In the genomic region with DNA sequence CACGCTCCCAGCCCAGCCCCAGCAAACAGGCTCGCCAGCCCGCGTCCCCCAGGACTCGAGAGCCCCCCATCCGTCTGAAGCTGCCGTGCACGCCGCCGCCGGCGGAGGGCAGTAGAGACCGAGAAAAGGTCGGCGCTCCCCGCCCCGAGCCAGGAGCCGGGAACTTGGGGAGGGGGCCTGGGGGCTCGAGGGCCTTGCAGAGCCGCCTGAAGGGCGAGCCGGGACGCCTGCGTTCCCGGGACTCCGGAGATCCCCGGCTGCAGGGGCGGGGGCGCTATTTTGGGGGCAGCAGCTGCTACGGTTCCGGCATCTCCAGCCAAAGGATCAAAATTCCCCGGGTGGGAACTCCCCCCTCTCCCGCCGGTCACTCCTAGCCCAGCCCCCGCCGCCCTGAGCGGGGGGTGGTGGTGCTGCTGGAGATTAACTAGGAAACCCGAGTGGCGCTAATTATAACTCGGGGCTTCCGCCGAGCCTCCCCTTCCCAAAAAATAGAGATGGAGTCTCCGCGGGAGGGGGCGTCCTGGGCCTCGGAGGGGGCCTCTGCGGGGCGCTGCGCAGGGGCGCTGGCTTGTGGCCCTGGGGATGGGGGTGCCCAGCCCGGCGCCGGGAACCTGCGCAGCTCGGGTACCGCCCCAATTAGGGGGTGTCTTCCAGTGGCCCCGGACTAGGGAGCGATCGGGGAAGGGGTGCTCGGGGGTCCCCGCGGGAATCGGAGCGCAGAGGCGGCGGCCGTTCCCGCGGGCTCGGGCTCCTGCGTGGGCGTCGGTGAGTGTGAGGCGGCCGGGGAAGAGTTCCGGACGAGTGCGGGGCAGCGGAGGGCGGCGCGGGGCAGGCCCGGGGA, we compare ENCODE assay signal across 8 cellular contexts. TPM values are rescaled to one million over a fixed set of nuclear protein-coding genes. Genes with fewer than 3 reads are reported as not detected.
DNase-seq lines count a peak whose midpoint lies in the region; ATAC-seq and TF ChIP-seq lines count a peak whose summit lies in the region.

No MANE protein-coding gene starts in this region.

- no peaks in the 10 kb centered on the region for H3K79me2 ChIP-seq in MM.1S (ENCODE audit: low read length)
- no peaks in the 10 kb centered on the region for H3K79me2 ChIP-seq in osteoblast (ENCODE audit: insufficient read depth, low read length)

- ATAC-seq in activated T-cell treated with anti-CD3 and anti-CD28 coated beads, Interleukin-2, amount 50 U/mL, for 72 hours (replicated peaks in 1 of 2), result peak; percentile 26 to 27
- ATAC-seq in HG02938 (IDR thresholded peaks at IDR 0.05; ENCODE audit: unreplicated experiment) (no peak), HG03095 (IDR thresholded peaks at IDR 0.05; ENCODE audit: unreplicated experiment) (no peak)

- peak overlapping the region; percentile 52 to 62 for H3K4me3 Mint-ChIP-seq in activated T-cell treated with anti-CD3 and anti-CD28 coated beads, Interleukin-2, amount 50 U/mL, for 72 hours
- no peak overlapping the region for H3K4me3 Mint-ChIP-seq in activated T-helper 1 cell treated with anti-CD3 and anti-CD28 coated beads, Interleukin-12 subunit alpha, Interleukin-12 subunit beta, Interleukin-2, Interleukin-4 antibody, amounts not matched to agents 30 ng/mL and 10 ng/mL and 1 ng/mL, durations not matched to agents 14 hours and 24 hours and 36 hours

- peaks cover 52% of the 10 kb centered on the region for H3K27me3 Mint-ChIP-seq in activated T-cell treated with anti-CD3 and anti-CD28 coated beads, Interleukin-2, amount 50 U/mL, for 72 hours (ENCODE audit: low read depth)
- H3K27me3 Mint-ChIP-seq in activated T-helper 1 cell treated with anti-CD3 and anti-CD28 coated beads, Interleukin-12 subunit alpha, Interleukin-12 subunit beta, Interleukin-2, Interleukin-4 antibody, amounts not matched to agents 30 ng/mL and 10 ng/mL and 1 ng/mL, durations not matched to agents 14 hours and 24 hours and 36 hours (ENCODE audit: insufficient read depth), result peaks cover 55% of the 10 kb centered on the region

- no peaks in the 10 kb centered on the region for H3K9me3 Mint-ChIP-seq in activated T-cell treated with anti-CD3 and anti-CD28 coated beads, Interleukin-2, amount 50 U/mL, for 72 hours
- H3K9me3 Mint-ChIP-seq in activated T-helper 1 cell treated with anti-CD3 and anti-CD28 coated beads, Interleukin-12 subunit alpha, Interleukin-12 subunit beta, Interleukin-2, Interleukin-4 antibody, amounts not matched to agents 30 ng/mL and 10 ng/mL and 1 ng/mL, durations not matched to agents 14 hours and 24 hours and 36 hours, result no peaks in the 10 kb centered on the region

- no peaks in the 10 kb centered on the region for H3K36me3 ChIP-seq in MM.1S (replicated peaks; ENCODE audit: insufficient read depth, low read length)
- H3K36me3 ChIP-seq in osteoblast (ENCODE audit: insufficient read depth, low read length), result no peaks in the 10 kb centered on the region

- no peak overlapping the region for H3K27ac Mint-ChIP-seq in activated T-cell treated with anti-CD3 and anti-CD28 coated beads, Interleukin-2, amount 50 U/mL, for 72 hours
- no peak overlapping the region for H3K27ac Mint-ChIP-seq in activated T-helper 1 cell treated with anti-CD3 and anti-CD28 coated beads, Interleukin-12 subunit alpha, Interleukin-12 subunit beta, Interleukin-2, Interleukin-4 antibody, amounts not matched to agents 30 ng/mL and 10 ng/mL and 1 ng/mL, durations not matched to agents 14 hours and 24 hours and 36 hours

- intact Hi-C loops in activated T-helper 1 cell treated with anti-CD3 and anti-CD28 coated beads, Interleukin-12 subunit alpha, Interleukin-12 subunit beta, Interleukin-2, Interleukin-4 antibody, amounts not matched to agents 30 ng/mL and 10 ng/mL and 1 ng/mL, durations not matched to agents 14 hours and 24 hours and 36 hours (cut with micrococcal nuclease), result loop anchor here (5.0 to 10.0 kb wide), 3 partner anchors 72 to 390 kb away; partner anchors contain the start of gene MUC12

- peak; percentile 69 for TF ChIP-seq CTCF in MM.1S (IDR thresholded peaks at IDR 0.05; ENCODE audit: low read length)
- TF ChIP-seq CTCF in osteoblast (IDR thresholded peaks at IDR 0.05; ENCODE audit: extremely low read depth, low read depth, low read length), result peak; percentile 54

- no peaks in the 10 kb centered on the region for H3F3A ChIP-seq in MM.1S (ENCODE audit: insufficient read depth, low read length)

- H3K36me3 Mint-ChIP-seq in activated T-cell treated with anti-CD3 and anti-CD28 coated beads, Interleukin-2, amount 50 U/mL, for 72 hours (ENCODE audit: insufficient read depth in 2 of 2), result no peaks in the 10 kb centered on the region
- peaks cover 3% of the 10 kb centered on the region for H3K36me3 Mint-ChIP-seq in activated T-helper 1 cell treated with anti-CD3 and anti-CD28 coated beads, Interleukin-12 subunit alpha, Interleukin-12 subunit beta, Interleukin-2, Interleukin-4 antibody, amounts not matched to agents 30 ng/mL and 10 ng/mL and 1 ng/mL, durations not matched to agents 14 hours and 24 hours and 36 hours (ENCODE audit: low read depth)

- H3K9me3 ChIP-seq in MM.1S (replicated peaks; ENCODE audit: insufficient read depth, low read length), result no peaks in the 10 kb centered on the region
- H3K9me3 ChIP-seq in osteoblast (ENCODE audit: low read depth, low read length), result no peaks in the 10 kb centered on the region

- H2AFZ ChIP-seq in MM.1S (ENCODE audit: low read length) (peak overlapping the region; percentile 35; the same call in 1 of the 2 replicates), osteoblast (ENCODE audit: low read length) (no peak overlapping the region)

- H3K27ac ChIP-seq in MM.1S (ENCODE audit: low read length) (no peak overlapping the region), osteoblast (ENCODE audit: low read depth, low read length) (no peak overlapping the region)

- H3K9me2 ChIP-seq in MM.1S (replicated peaks; ENCODE audit: insufficient read depth, low read length), result no peaks in the 10 kb centered on the region

- H3K9ac ChIP-seq in MM.1S (ENCODE audit: low read length), result no peak overlapping the region

- H3K4me3 ChIP-seq in MM.1S (ENCODE audit: low read length) (0 out of 2 replicates have a peak overlapping the region, but pooled peaks have one; percentile 17), osteoblast (ENCODE audit: insufficient read depth, low read length) (no peak overlapping the region)

- H3K4me1 ChIP-seq in MM.1S (ENCODE audit: low read length) (0 out of 2 replicates have a peak, but pooled peaks cover 4% of the 10 kb centered on the region), osteoblast (ENCODE audit: insufficient read depth, low read length) (peaks cover 9% of the 10 kb centered on the region)

- peak overlapping the region; percentile 63 for H3K4me2 ChIP-seq in MM.1S (ENCODE audit: low read depth, low read length)
- no peak overlapping the region for H3K4me2 ChIP-seq in osteoblast (ENCODE audit: insufficient read depth, low read length)

- DNase-seq in EL (peak; percentile 20), MM.1S (no peak), germinal center (ENCODE audit: low spot score) (peak; percentile 58), osteoblast (ENCODE audit: insufficient read length, low spot score, missing footprints) (peak; percentile 95)
- peak; percentile 72 to 77 for DNase-seq in activated T-cell treated with anti-CD3 and anti-CD28 coated beads, Interleukin-2, amount 50 U/mL, for 72 hours
- no peak for DNase-seq in activated T-helper 1 cell treated with anti-CD3 and anti-CD28 coated beads, Interleukin-12 subunit alpha, Interleukin-12 subunit beta, Interleukin-2, Interleukin-4 antibody, amounts not matched to agents 30 ng/mL and 10 ng/mL and 1 ng/mL, durations not matched to agents 14 hours and 24 hours and 36 hours (ENCODE audit: low spot score)

- no peaks in the 10 kb centered on the region for H4K20me1 ChIP-seq in MM.1S (ENCODE audit: insufficient read depth, low read length)
- peaks cover 5% of the 10 kb centered on the region for H4K20me1 ChIP-seq in osteoblast (ENCODE audit: insufficient read depth, low read length)

- peaks cover 23% of the 10 kb centered on the region for H3K4me1 Mint-ChIP-seq in activated T-cell treated with anti-CD3 and anti-CD28 coated beads, Interleukin-2, amount 50 U/mL, for 72 hours (ENCODE audit: low read depth)
- peaks cover 18% of the 10 kb centered on the region for H3K4me1 Mint-ChIP-seq in activated T-helper 1 cell treated with anti-CD3 and anti-CD28 coated beads, Interleukin-12 subunit alpha, Interleukin-12 subunit beta, Interleukin-2, Interleukin-4 antibody, amounts not matched to agents 30 ng/mL and 10 ng/mL and 1 ng/mL, durations not matched to agents 14 hours and 24 hours and 36 hours (ENCODE audit: low read depth)

- peaks cover 78% of the 10 kb centered on the region for H3K27me3 ChIP-seq in MM.1S (replicated peaks; ENCODE audit: insufficient read depth, low read length)
- H3K27me3 ChIP-seq in osteoblast (ENCODE audit: insufficient read depth, low read length), result peaks cover 33% of the 10 kb centered on the region

RNA-seq across cellular contexts. Expression of gene ACHE, which starts 0.6 kb away (rescaled TPM):
- total RNA-seq in activated T-cell treated with anti-CD3 and anti-CD28 coated beads, Interleukin-2, amount 50 U/mL, for 72 hours, result under 1 TPM; 0.16 to 0.41 TPM
- total RNA-seq in osteoblast, result under 0.01 TPM in 2 replicates
- 0.17 and 0.21 TPM in 2 replicates for total RNA-seq in activated T-helper 1 cell treated with anti-CD3 and anti-CD28 coated beads, Interleukin-12 subunit alpha, Interleukin-12 subunit beta, Interleukin-2, Interleukin-4 antibody, amounts not matched to agents 30 ng/mL and 10 ng/mL and 1 ng/mL, durations not matched to agents 14 hours and 24 hours and 36 hours

RNA-seq across cellular contexts. Expression of gene UFSP1, which starts 5.6 kb away (rescaled TPM):
- under 1 TPM; 0.34 to 0.83 TPM for total RNA-seq in activated T-cell treated with anti-CD3 and anti-CD28 coated beads, Interleukin-2, amount 50 U/mL, for 72 hours
- 4.7 and 5.8 TPM in 2 replicates for total RNA-seq in osteoblast
- 4.1 and 5.5 TPM in 2 replicates for total RNA-seq in activated T-helper 1 cell treated with anti-CD3 and anti-CD28 coated beads, Interleukin-12 subunit alpha, Interleukin-12 subunit beta, Interleukin-2, Interleukin-4 antibody, amounts not matched to agents 30 ng/mL and 10 ng/mL and 1 ng/mL, durations not matched to agents 14 hours and 24 hours and 36 hours

RNA-seq across cellular contexts. Expression of gene SRRT, which starts 20.2 kb away (rescaled TPM):
- 100 to 1,000 TPM; 140 to 145 TPM for total RNA-seq in activated T-cell treated with anti-CD3 and anti-CD28 coated beads, Interleukin-2, amount 50 U/mL, for 72 hours
- total RNA-seq in osteoblast, result 31.2 and 42.0 TPM in 2 replicates
- total RNA-seq in activated T-helper 1 cell treated with anti-CD3 and anti-CD28 coated beads, Interleukin-12 subunit alpha, Interleukin-12 subunit beta, Interleukin-2, Interleukin-4 antibody, amounts not matched to agents 30 ng/mL and 10 ng/mL and 1 ng/mL, durations not matched to agents 14 hours and 24 hours and 36 hours, result 294 and 306 TPM in 2 replicates

RNA-seq across cellular contexts. Expression of gene TRIP6, which starts 27.9 kb away (rescaled TPM):
- total RNA-seq in activated T-cell treated with anti-CD3 and anti-CD28 coated beads, Interleukin-2, amount 50 U/mL, for 72 hours, result 10 to 100 TPM; 28.3 to 31.5 TPM
- 115 TPM in 2 replicates for total RNA-seq in osteoblast
- 41.5 and 44.1 TPM in 2 replicates for total RNA-seq in activated T-helper 1 cell treated with anti-CD3 and anti-CD28 coated beads, Interleukin-12 subunit alpha, Interleukin-12 subunit beta, Interleukin-2, Interleukin-4 antibody, amounts not matched to agents 30 ng/mL and 10 ng/mL and 1 ng/mL, durations not matched to agents 14 hours and 24 hours and 36 hours

RNA-seq across cellular contexts. Expression of gene SLC12A9, which starts 42.6 kb away (rescaled TPM):
- 10 to 100 TPM; 17.6 to 20.1 TPM for total RNA-seq in activated T-cell treated with anti-CD3 and anti-CD28 coated beads, Interleukin-2, amount 50 U/mL, for 72 hours
- 19.5 and 20.0 TPM in 2 replicates for total RNA-seq in osteoblast
- total RNA-seq in activated T-helper 1 cell treated with anti-CD3 and anti-CD28 coated beads, Interleukin-12 subunit alpha, Interleukin-12 subunit beta, Interleukin-2, Interleukin-4 antibody, amounts not matched to agents 30 ng/mL and 10 ng/mL and 1 ng/mL, durations not matched to agents 14 hours and 24 hours and 36 hours, result 46.0 and 47.9 TPM in 2 replicates

Comparison
In these comparisons a context has a peak if more than half of its experiments do, and no peak if none do; other contexts are left out.
1. DNase-seq: peak in EL (single experiment), activated T-cell treated with anti-CD3 and anti-CD28 coated beads, Interleukin-2, amount 50 U/mL, for 72 hours (2 of 2), germinal center (single experiment) and osteoblast (single experiment); none in MM.1S (single experiment) and activated T-helper 1 cell treated with anti-CD3 and anti-CD28 coated beads, Interleukin-12 subunit alpha, Interleukin-12 subunit beta, Interleukin-2, Interleukin-4 antibody, amounts not matched to agents 30 ng/mL and 10 ng/mL and 1 ng/mL, durations not matched to agents 14 hours and 24 hours and 36 hours (single experiment).
2. ATAC-seq: peak in activated T-cell treated with anti-CD3 and anti-CD28 coated beads, Interleukin-2, amount 50 U/mL, for 72 hours (2 of 2); none in HG02938 (single experiment) and HG03095 (single experiment).